In the genomic region with DNA sequence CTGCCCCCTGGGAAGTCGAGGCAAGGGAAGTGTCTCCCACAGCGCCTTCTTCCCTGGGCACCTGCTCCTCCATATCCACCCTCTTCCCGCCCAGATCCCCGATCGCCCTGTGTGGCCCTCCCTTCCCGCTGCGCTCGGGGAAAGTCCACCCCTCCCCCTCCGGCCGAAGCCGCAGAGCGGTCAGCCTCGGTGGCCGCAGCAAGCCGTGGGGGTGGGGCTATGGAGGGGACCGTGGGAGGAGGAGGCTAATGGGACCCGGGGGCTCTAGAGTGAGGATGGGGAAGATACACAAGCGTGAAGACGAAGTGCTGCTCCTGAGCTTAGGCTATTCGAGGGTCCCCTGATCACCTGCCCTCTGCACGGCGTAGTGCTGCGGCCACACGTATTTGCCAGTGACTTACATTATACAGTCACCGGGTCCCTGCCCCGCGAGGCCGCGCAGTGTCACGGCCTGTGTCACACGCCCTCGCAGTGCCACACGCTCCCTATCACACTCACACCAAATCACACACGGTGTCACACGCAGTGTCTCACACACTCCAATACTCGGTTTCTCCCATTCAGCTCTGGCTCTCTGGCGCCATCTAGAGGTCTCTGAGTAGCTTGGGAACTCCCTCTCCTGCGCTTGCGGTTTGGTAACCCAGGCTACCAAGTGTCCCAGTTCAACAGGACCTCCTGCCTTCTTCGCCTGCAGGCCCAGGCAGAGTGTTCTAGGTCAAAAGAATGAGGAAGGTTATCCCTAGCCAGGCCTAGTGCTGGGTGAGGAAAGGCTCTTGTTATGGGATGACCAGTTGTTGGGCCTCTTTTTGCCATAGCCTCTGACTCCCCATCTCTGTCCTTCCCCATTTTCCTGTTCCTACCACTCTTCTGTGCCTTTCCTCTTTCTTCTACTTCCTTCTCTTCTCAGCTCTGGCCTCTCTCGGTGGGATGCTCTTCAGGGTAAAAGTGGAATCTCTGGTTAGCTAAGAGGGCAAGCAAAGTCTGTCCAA, we compare ENCODE assay signal across 9 cellular contexts. TPM values are rescaled to one million over a fixed set of nuclear protein-coding genes. Genes with fewer than 3 reads are reported as not detected.
DNase-seq lines count a peak whose midpoint lies in the region; ATAC-seq, FAIRE-seq and TF ChIP-seq lines count a peak whose summit lies in the region.
"Had no signal": no experiment of that assay in that cellular context is flagged by ENCODE, and none has a peak within 500 bp of the region (broad histone marks: within the 10 kb centered on the region; RNA-seq: fewer than 3 reads in every experiment).

No MANE protein-coding gene starts in this region.

- H3K79me2 ChIP-seq in HepG2 (ENCODE audit: insufficient read depth, low read length), result no peaks in the 10 kb centered on the region

- no TSS peak for BruUV-seq in HepG2 (replicated peaks; lab: Mats Ljungman, UMichigan)

- ATAC-seq in HG03460 (IDR thresholded peaks at IDR 0.05; ENCODE audit: unreplicated experiment) (peak; percentile 88), HepG2 (peak; percentile 80)

- TF ChIP-seq EP300 in HepG2 (IDR thresholded peaks at IDR 0.05; ENCODE audit: low read depth in 2 of 2, low read length in 2 of 2), result no peak
- no peak for TF ChIP-seq EP300 in HepG2 (CRISPR knock-in tag; IDR thresholded peaks at IDR 0.05; ENCODE audit: borderline replicate concordance)

- TF ChIP-seq POLR2A in HepG2 (IDR thresholded peaks at IDR 0.05; ENCODE audit: insufficient read depth in 1 of 2, low read depth in 2 of 2, low read length in 2 of 2), result no peak

- TF ChIP-seq RAD21 in HepG2 (CRISPR knock-in tag; IDR thresholded peaks at IDR 0.05), result peak; percentile 77

- H3K4me2 ChIP-seq in HepG2 (ENCODE audit: low read depth, low read length), result peak overlapping the region; percentile 81

- H4K20me1 ChIP-seq in HepG2 (ENCODE audit: insufficient read depth, low read length), result no peaks in the 10 kb centered on the region

- DNase-seq in BE2C (peak; percentile 92), GM19240 (ENCODE audit: insufficient read length, low spot score) (peak; percentile 74), NCI-H69 (lab: John Stamatoyannopoulos, UW) (peak; percentile 93), dermis blood vessel endothelial cell (peak; percentile 97), HepG2 (ENCODE audit: low spot score) (peak; percentile 85)
- DNase-seq in activated CD4-positive, alpha-beta T cell treated with anti-CD3 and anti-CD28 coated beads, Interleukin-2, amount 50 U/mL, for 24 hours (ENCODE audit: low read depth in 1 of 2, low spot score in 1 of 2), result peak; percentile 71 to 91
- DNase-seq in stimulated activated CD4-positive, alpha-beta T cell treated with anti-CD3 and anti-CD28 coated beads, Interleukin-2, amount 100 ng/mL, for 4 hours (ENCODE audit: low read depth), result peak; percentile 88

- H3K4me1 ChIP-seq in BE2C (peaks cover 27% of the 10 kb centered on the region), HepG2 (ENCODE audit: insufficient read depth, low read length) (peaks cover 60% of the 10 kb centered on the region)

- WGBS in HepG2 (ENCODE audit: low lambda C conversion rate), result under 1% methylated on average over 11 of the region's 41 CpGs

- intact Hi-C loops in HepG2 (cut with micrococcal nuclease; ENCODE audit: unreplicated experiment), result loop anchor here (1.0 to 5.0 kb wide), 4 partner anchors 52 to 186 kb away; no protein-coding TSS in a partner anchor

- H3K27me3 ChIP-seq in BE2C (peaks cover 14% of the 10 kb centered on the region), HepG2 (ENCODE audit: control insufficient read depth in 1 of 2, insufficient read depth in 2 of 2, low read length in 2 of 2) (peaks cover 17 to 60% of the 10 kb centered on the region in 2 experiments)

- H3K36me3 ChIP-seq in BE2C, result no peaks in the 10 kb centered on the region
- H3K36me3 ChIP-seq in HepG2 (replicated peaks in 1 of 2; ENCODE audit: control insufficient read depth in 1 of 2, insufficient read depth in 2 of 2, low read length in 2 of 2), result no peaks in the 10 kb centered on the region

- POLR2A ChIA-PET in HepG2 (lab: Yijun Ruan, JAX), result interaction anchor here (1.3 kb wide), 3 partner anchors 45 to 176 kb away, joined by 3 to 4 read pairs (median 3); a partner anchor contains a TSS

- H3K9ac ChIP-seq in HepG2 (ENCODE audit: insufficient read depth, low read depth, low read length), result no peak overlapping the region

- CTCF ChIA-PET in HepG2 (lab: Yijun Ruan, JAX; ENCODE audit: low intra/inter-chr PET ratio, low total read pairs), result interaction anchor here (1.0 to 2.1 kb wide), 3 partner anchors 82 to 186 kb away, joined by 5 to 19 read pairs (median 16); no protein-coding TSS in a partner anchor

- H2AFZ ChIP-seq in HepG2 (ENCODE audit: low read length), result no peak overlapping the region

- in situ Hi-C loops in HepG2 (cut with HindIII; ENCODE audit: extremely low pct_ligation_motif_present, low pct_unique_long_range_greater_than_20kb), result loop anchor here (5.0 kb wide), 1 partner anchor 177 kb away; no protein-coding TSS in a partner anchor

- H3K9me3 ChIP-seq in BE2C, result no peaks in the 10 kb centered on the region
- H3K9me3 ChIP-seq in HepG2 (ENCODE audit: low read length), result no peaks in the 10 kb centered on the region

- TF ChIP-seq CTCF in BE2C (IDR thresholded peaks at IDR 0.05; ENCODE audit: low read depth, low read length), result peak; percentile 99
- TF ChIP-seq CTCF in HepG2 (CRISPR knock-in tag; IDR thresholded peaks at IDR 0.05), result peak; percentile 97

- no peak overlapping the region for H3K27ac ChIP-seq in HepG2 (ENCODE audit: extremely low read length, insufficient read depth, low read length)

- FAIRE-seq in HepG2 (lab: Jason Lieb, UNC), result peak; percentile 82
- FAIRE-seq: TTC549 had no signal

- peak overlapping the region; percentile 62 for H3K4me3 ChIP-seq in BE2C (ENCODE audit: low read depth, low read length)
- H3K4me3 ChIP-seq in HepG2 (replicated peaks in 1 of 3; ENCODE audit: insufficient read depth in 1 of 3, low read depth in 2 of 3, low read length in 3 of 3), result peak overlapping the region; percentile 29 to 72 (median 32); a peak in 5 of 6 replicates

TF ChIP-seq in HepG2, 621 proteins besides CTCF, POLR2A, EP300 and RAD21 (continues in another document):
- TF ChIP-seq ZBTB20 (CRISPR knock-in tag; IDR thresholded peaks at IDR 0.05; ENCODE audit: borderline replicate concordance, low read depth), result no peak

RNA-seq across cellular contexts. Expression of a gene that starts 0.9 kb away (rescaled TPM):
- polyA plus RNA-seq in BE2C (2012; ENCODE audit: insufficient read depth, insufficient read length, low read depth), result 129 TPM
- total RNA-seq in dermis blood vessel endothelial cell (94.4 and 162 TPM in 2 replicates), HepG2 (2016; rRNA removed; fragmentation: Illumina TruSeq; extraction: Trizol) (0.11 and 0.13 TPM in 2 replicates)
- total RNA-seq in HepG2 (2016; cell fraction: cytosol; rRNA removed; fragmentation: Illumina TruSeq; extraction: Trizol; ENCODE audit: low read depth), result not detected in 2 replicates
- 0.09 TPM in 1 of 2 replicates, not detected in the other for total RNA-seq in HepG2 (2016; cell fraction: insoluble cytoplasmic fraction; rRNA removed; fragmentation: Illumina TruSeq; extraction: Trizol)
- total RNA-seq in HepG2 (2016; cell fraction: membrane; rRNA removed; fragmentation: Illumina TruSeq; extraction: Trizol), result not detected in 2 replicates
- total RNA-seq in HepG2 (2016; cell fraction: nucleus; rRNA removed; fragmentation: Illumina TruSeq; extraction: Trizol), result 0.31 TPM in 1 of 2 replicates, not detected in the other
- 0.83 and 1.3 TPM in 2 replicates for polyA plus RNA-seq in HepG2 (2011; rRNA removed)
- polyA plus RNA-seq in HepG2 (2011; cell fraction: cytosol; rRNA removed), result 0.85 and 1.0 TPM in 2 replicates
- 0.83 and 0.90 TPM in 2 replicates for polyA plus RNA-seq in HepG2 (2011; cell fraction: nucleus; rRNA removed)
- 0.80 and 1.3 TPM in 2 replicates for polyA plus RNA-seq in HepG2 (2012)
- 0.08 TPM in 1 of 2 replicates, not detected in the other for polyA plus RNA-seq in HepG2 (2016; cell fraction: cytosol; fragmentation: Illumina TruSeq; extraction: Trizol; ENCODE audit: low read depth)
- polyA plus RNA-seq in HepG2 (2016; cell fraction: insoluble cytoplasmic fraction; fragmentation: Illumina TruSeq; extraction: Trizol; ENCODE audit: low read depth), result 0.11 TPM in 1 of 2 replicates, not detected in the other
- not detected in 2 replicates for polyA plus RNA-seq in HepG2 (2016; cell fraction: membrane; fragmentation: Illumina TruSeq; extraction: Trizol; ENCODE audit: low read depth)
- 0.25 TPM in 1 of 2 replicates, not detected in the other for polyA plus RNA-seq in HepG2 (2016; cell fraction: nucleus; fragmentation: Illumina TruSeq; extraction: Trizol; ENCODE audit: insufficient read depth, low read depth)
- polyA minus RNA-seq in HepG2 (2011; rRNA and poly(A)+ RNA removed; ENCODE audit: low replicate concordance), result 2.1 and 10.8 TPM in 2 replicates
- 1.6 and 1.9 TPM in 2 replicates for polyA minus RNA-seq in HepG2 (2011; cell fraction: cytosol; rRNA and poly(A)+ RNA removed)
- 0.75 and 0.77 TPM in 2 replicates for polyA minus RNA-seq in HepG2 (2011; cell fraction: nucleus; rRNA and poly(A)+ RNA removed)

RNA-seq across cellular contexts. Expression of a gene that starts 44.6 kb away (rescaled TPM):
- polyA plus RNA-seq in BE2C (2012; ENCODE audit: insufficient read depth, insufficient read length, low read depth), result 121 TPM
- total RNA-seq in dermis blood vessel endothelial cell (66.4 and 81.7 TPM in 2 replicates), HepG2 (2016; rRNA removed; fragmentation: Illumina TruSeq; extraction: Trizol) (46.5 and 57.5 TPM in 2 replicates)
- 7.7 and 8.6 TPM in 2 replicates for total RNA-seq in HepG2 (2016; cell fraction: cytosol; rRNA removed; fragmentation: Illumina TruSeq; extraction: Trizol; ENCODE audit: low read depth)
- total RNA-seq in HepG2 (2016; cell fraction: insoluble cytoplasmic fraction; rRNA removed; fragmentation: Illumina TruSeq; extraction: Trizol), result 44.4 and 53.9 TPM in 2 replicates
- 23.5 and 25.7 TPM in 2 replicates for total RNA-seq in HepG2 (2016; cell fraction: membrane; rRNA removed; fragmentation: Illumina TruSeq; extraction: Trizol)
- total RNA-seq in HepG2 (2016; cell fraction: nucleus; rRNA removed; fragmentation: Illumina TruSeq; extraction: Trizol), result 61.2 and 73.5 TPM in 2 replicates
- 90.3 and 97.1 TPM in 2 replicates for polyA plus RNA-seq in HepG2 (2011; rRNA removed)
- 44.7 and 66.5 TPM in 2 replicates for polyA plus RNA-seq in HepG2 (2011; cell fraction: cytosol; rRNA removed)
- polyA plus RNA-seq in HepG2 (2011; cell fraction: nucleus; rRNA removed), result 267 and 277 TPM in 2 replicates
- polyA plus RNA-seq in HepG2 (2012), result 44.3 and 49.8 TPM in 2 replicates
- polyA plus RNA-seq in HepG2 (2016; cell fraction: cytosol; fragmentation: Illumina TruSeq; extraction: Trizol; ENCODE audit: low read depth), result 8.6 and 10.7 TPM in 2 replicates
- 46.9 and 52.3 TPM in 2 replicates for polyA plus RNA-seq in HepG2 (2016; cell fraction: insoluble cytoplasmic fraction; fragmentation: Illumina TruSeq; extraction: Trizol; ENCODE audit: low read depth)
- polyA plus RNA-seq in HepG2 (2016; cell fraction: membrane; fragmentation: Illumina TruSeq; extraction: Trizol; ENCODE audit: low read depth), result 20.4 and 27.3 TPM in 2 replicates
- polyA plus RNA-seq in HepG2 (2016; cell fraction: nucleus; fragmentation: Illumina TruSeq; extraction: Trizol; ENCODE audit: insufficient read depth, low read depth), result 113 TPM in 2 replicates
- polyA minus RNA-seq in HepG2 (2011; rRNA and poly(A)+ RNA removed; ENCODE audit: low replicate concordance), result 120 and 133 TPM in 2 replicates
- 27.7 and 33.0 TPM in 2 replicates for polyA minus RNA-seq in HepG2 (2011; cell fraction: cytosol; rRNA and poly(A)+ RNA removed)
- 76.1 and 82.6 TPM in 2 replicates for polyA minus RNA-seq in HepG2 (2011; cell fraction: nucleus; rRNA and poly(A)+ RNA removed)

Comparison
In these comparisons a context has a peak if more than half of its experiments do, and no peak if none do; other contexts are left out.
1. RNA of a gene that starts 0.9 kb away (total RNA-seq): 94.4 to 162 TPM in dermis blood vessel endothelial cell; 0.09 to 0.31 TPM in HepG2; every median in the first group is over 10 times any median in the second.
2. Peak in every context shown above with its lines, with median percentiles within 50 percentile points of each other: DNase-seq.